37 cellular contexts compared by ENCODE assay signal in genomic region chr16:24518498-24518897, GRCh38.
"Had no signal": no experiment of that assay in that cellular context is flagged by ENCODE, and none has a peak within 500 bp of the region (broad histone marks: within the 10 kb centered on the region; RNA-seq: fewer than 3 reads in every experiment).

No MANE protein-coding gene starts in this region.

- FAIRE-seq: astrocyte, bronchial epithelial cell had no signal

- H3K27me3 Mint-ChIP-seq: activated naive CD4-positive, alpha-beta T cell treated with anti-CD3 and anti-CD28 coated beads, Interleukin-2, amount 50 U/mL, for 24 hours; activated naive CD8-positive, alpha-beta T cell; activated naive CD8-positive, alpha-beta T cell treated with anti-CD3 and anti-CD28 coated beads for 36 hours; activated naive CD8-positive, alpha-beta T cell treated with anti-CD3 and anti-CD28 coated beads, Interleukin-2, amount 10 ng/mL, durations not matched to agents 7 days and 5 days had no signal

- DNase-seq: activated effector memory CD4-positive, alpha-beta T cell treated with anti-CD3 and anti-CD28 coated beads, Interleukin-2, amount 50 U/mL, for 16 hours; activated effector memory CD4-positive, alpha-beta T cell treated with Interleukin-2 at 50 U/mL for 16 hours; activated gamma-delta T cell; activated gamma-delta T cell treated with Interleukin-2 at 50 U/mL for 16 hours; activated naive CD4-positive, alpha-beta T cell; activated naive CD4-positive, alpha-beta T cell treated with anti-CD3 and anti-CD28 coated beads for 36 hours; activated naive CD4-positive, alpha-beta T cell treated with Interleukin-2 at 50 U/mL for 16 hours; activated naive CD8-positive, alpha-beta T cell treated with anti-CD3 and anti-CD28 coated beads for 36 hours; activated naive CD8-positive, alpha-beta T cell treated with anti-CD3 and anti-CD28 coated beads, Interleukin-2, amount 10 ng/mL, durations not matched to agents 7 days and 5 days; activated naive CD8-positive, alpha-beta T cell treated with anti-CD3 and anti-CD28 coated beads, Interleukin-2, amount 50 U/mL, for 24 hours; activated T-cell treated with anti-CD3 and anti-CD28 coated beads, Interleukin-2, amount 50 U/mL, for 1 hour; activated T-cell treated with anti-CD3 and anti-CD28 coated beads, Interleukin-2, amount 50 U/mL, for 24 hours; activated T-cell treated with anti-CD3 and anti-CD28 coated beads, Interleukin-2, amount 50 U/mL, for 4 hours; activated T-cell treated with anti-CD3 and anti-CD28 coated beads, Interleukin-2, amount 50 U/mL, for 48 hours; activated T-cell treated with anti-CD3 and anti-CD28 coated beads, Interleukin-2, amount 50 U/mL, for 72 hours; adrenal gland; amniotic stem cell; amygdala; anterior cingulate cortex; body of pancreas; brain microvascular endothelial cell; caudate nucleus; central memory CD4-positive, alpha-beta T cell; cerebellar nuclear complex had no signal

- ATAC-seq: activated naive CD4-positive, alpha-beta T cell treated with anti-CD3 and anti-CD28 coated beads, Interleukin-2, amount 50 U/mL, for 72 hours; activated naive CD8-positive, alpha-beta T cell treated with anti-CD3 and anti-CD28 coated beads, Interleukin-2, amount 50 U/mL, for 24 hours; activated T-cell treated with anti-CD3 and anti-CD28 coated beads, Interleukin-2, amount 50 U/mL, for 4 hours; activated T-cell treated with anti-CD3 and anti-CD28 coated beads, Interleukin-2, amount 50 U/mL, for 72 hours; activated T-helper 17 cell treated with anti-CD3 and anti-CD28 coated beads, Interleukin-2, amount 50 U/mL, for 72 hours; body of pancreas had no signal

- H3K27ac Mint-ChIP-seq: activated naive CD4-positive, alpha-beta T cell treated with anti-CD3 and anti-CD28 coated beads for 36 hours; activated naive CD4-positive, alpha-beta T cell treated with anti-CD3 and anti-CD28 coated beads, Interleukin-2, amount 50 U/mL, for 24 hours; activated naive CD4-positive, alpha-beta T cell treated with anti-CD3 and anti-CD28 coated beads, Interleukin-2, amount 50 U/mL, for 72 hours; activated naive CD8-positive, alpha-beta T cell; activated naive CD8-positive, alpha-beta T cell treated with anti-CD3 and anti-CD28 coated beads for 36 hours; activated naive CD8-positive, alpha-beta T cell treated with anti-CD3 and anti-CD28 coated beads, Interleukin-2, amount 10 ng/mL, durations not matched to agents 7 days and 5 days; activated naive CD8-positive, alpha-beta T cell treated with anti-CD3 and anti-CD28 coated beads, Interleukin-2, amount 50 U/mL, for 24 hours; activated T-cell treated with anti-CD3 and anti-CD28 coated beads, Interleukin-2, amount 50 U/mL, for 24 hours; activated T-cell treated with anti-CD3 and anti-CD28 coated beads, Interleukin-2, amount 50 U/mL, for 72 hours; activated T-helper 1 cell treated with anti-CD3 and anti-CD28 coated beads, Interleukin-12 subunit alpha, Interleukin-12 subunit beta, Interleukin-2, Interleukin-4 antibody, amounts not matched to agents 30 ng/mL and 10 ng/mL and 1 ng/mL, durations not matched to agents 14 hours and 24 hours and 36 hours; activated T-helper 17 cell treated with anti-CD3 and anti-CD28 coated beads, Interleukin-2, amount 50 U/mL, for 72 hours; activated T-helper 2 cell treated with anti-CD3 and anti-CD28 coated beads, Interferon-gamma antibody, Interleukin-2, Interleukin-4, amounts not matched to agents 10 μg/mL and 5 μg/mL and 100 μg/mL, durations not matched to agents 14 hours and 24 hours and 36 hours; brain had no signal

- H3K36me3 ChIP-seq: adrenal gland, ascending aorta, brain microvascular endothelial cell, breast epithelium, cardiac muscle cell had no signal

- H3K4me3 Mint-ChIP-seq: activated naive CD4-positive, alpha-beta T cell treated with anti-CD3 and anti-CD28 coated beads for 36 hours; activated naive CD4-positive, alpha-beta T cell treated with anti-CD3 and anti-CD28 coated beads, Interleukin-2, amount 50 U/mL, for 24 hours; activated naive CD8-positive, alpha-beta T cell; activated naive CD8-positive, alpha-beta T cell treated with anti-CD3 and anti-CD28 coated beads for 36 hours; activated naive CD8-positive, alpha-beta T cell treated with anti-CD3 and anti-CD28 coated beads, Interleukin-2, amount 10 ng/mL, durations not matched to agents 7 days and 5 days; activated naive CD8-positive, alpha-beta T cell treated with anti-CD3 and anti-CD28 coated beads, Interleukin-2, amount 50 U/mL, for 24 hours; activated T-cell treated with anti-CD3 and anti-CD28 coated beads, Interleukin-2, amount 50 U/mL, for 24 hours; activated T-cell treated with anti-CD3 and anti-CD28 coated beads, Interleukin-2, amount 50 U/mL, for 4 hours; activated T-cell treated with anti-CD3 and anti-CD28 coated beads, Interleukin-2, amount 50 U/mL, for 72 hours; activated T-helper 1 cell treated with anti-CD3 and anti-CD28 coated beads, Interleukin-12 subunit alpha, Interleukin-12 subunit beta, Interleukin-2, Interleukin-4 antibody, amounts not matched to agents 30 ng/mL and 10 ng/mL and 1 ng/mL, durations not matched to agents 14 hours and 24 hours and 36 hours; activated T-helper 17 cell treated with anti-CD3 and anti-CD28 coated beads, Interleukin-2, amount 50 U/mL, for 72 hours; brain; central memory CD8-positive, alpha-beta T cell had no signal

- H3K4me1 ChIP-seq: breast epithelium had no signal

- H3K4me3 ChIP-seq: adrenal gland, ascending aorta, body of pancreas, breast epithelium, cardiac muscle cell had no signal

- H3K9me3 ChIP-seq: adrenal gland, ascending aorta, body of pancreas, breast epithelium had no signal

- H3K9me3 Mint-ChIP-seq: activated naive CD4-positive, alpha-beta T cell treated with anti-CD3 and anti-CD28 coated beads for 36 hours; activated naive CD4-positive, alpha-beta T cell treated with anti-CD3 and anti-CD28 coated beads, Interleukin-2, amount 50 U/mL, for 24 hours; activated naive CD4-positive, alpha-beta T cell treated with anti-CD3 and anti-CD28 coated beads, Interleukin-2, amount 50 U/mL, for 72 hours; activated naive CD8-positive, alpha-beta T cell treated with anti-CD3 and anti-CD28 coated beads for 36 hours; activated naive CD8-positive, alpha-beta T cell treated with anti-CD3 and anti-CD28 coated beads, Interleukin-2, amount 10 ng/mL, durations not matched to agents 7 days and 5 days; activated naive CD8-positive, alpha-beta T cell treated with anti-CD3 and anti-CD28 coated beads, Interleukin-2, amount 50 U/mL, for 24 hours; activated T-cell treated with anti-CD3 and anti-CD28 coated beads, Interleukin-2, amount 50 U/mL, for 24 hours; activated T-cell treated with anti-CD3 and anti-CD28 coated beads, Interleukin-2, amount 50 U/mL, for 4 hours; activated T-cell treated with anti-CD3 and anti-CD28 coated beads, Interleukin-2, amount 50 U/mL, for 72 hours; activated T-helper 1 cell treated with anti-CD3 and anti-CD28 coated beads, Interleukin-12 subunit alpha, Interleukin-12 subunit beta, Interleukin-2, Interleukin-4 antibody, amounts not matched to agents 30 ng/mL and 10 ng/mL and 1 ng/mL, durations not matched to agents 14 hours and 24 hours and 36 hours; activated T-helper 17 cell treated with anti-CD3 and anti-CD28 coated beads, Interleukin-2, amount 50 U/mL, for 72 hours; activated T-helper 2 cell treated with anti-CD3 and anti-CD28 coated beads, Interferon-gamma antibody, Interleukin-2, Interleukin-4, amounts not matched to agents 10 μg/mL and 5 μg/mL and 100 μg/mL, durations not matched to agents 14 hours and 24 hours and 36 hours; central memory CD8-positive, alpha-beta T cell had no signal

- H3K36me3 Mint-ChIP-seq: activated naive CD4-positive, alpha-beta T cell treated with anti-CD3 and anti-CD28 coated beads, Interleukin-2, amount 50 U/mL, for 24 hours; activated naive CD4-positive, alpha-beta T cell treated with anti-CD3 and anti-CD28 coated beads, Interleukin-2, amount 50 U/mL, for 72 hours; activated naive CD8-positive, alpha-beta T cell; activated naive CD8-positive, alpha-beta T cell treated with anti-CD3 and anti-CD28 coated beads for 36 hours; activated naive CD8-positive, alpha-beta T cell treated with anti-CD3 and anti-CD28 coated beads, Interleukin-2, amount 10 ng/mL, durations not matched to agents 7 days and 5 days; brain had no signal

- H3K27ac ChIP-seq: adrenal gland, ascending aorta, body of pancreas, brain microvascular endothelial cell, breast epithelium, cardiac muscle cell had no signal

- H3K27me3 ChIP-seq: adrenal gland, ascending aorta, body of pancreas, brain microvascular endothelial cell, breast epithelium, cardiac muscle cell had no signal
